29 cellular contexts compared by ENCODE assay signal in genomic region chr7:123658023-123658422, GRCh38. TPM values are rescaled to one million over a fixed set of nuclear protein-coding genes. Genes with fewer than 3 reads are reported as not detected.
"Had no signal": no experiment of that assay in that cellular context is flagged by ENCODE, and none has a peak within 500 bp of the region (broad histone marks: within the 10 kb centered on the region; RNA-seq: fewer than 3 reads in every experiment).

No MANE protein-coding gene starts in this region.

- H3K27me3 Mint-ChIP-seq: progenitor cell of endocrine pancreas had no signal

- H3K4me3 ChIP-seq: breast epithelium, ovary, testis had no signal

- H3K36me3 ChIP-seq: breast epithelium, ovary had no signal

- ATAC-seq: activated T-cell treated with anti-CD3 and anti-CD28 coated beads, Interleukin-2, amount 50 U/mL, for 4 hours; naive thymus-derived CD4-positive, alpha-beta T cell; SK-N-SH treated with all-trans-retinoic acid at 6 μM for 48 hours; stimulated activated naive CD8-positive, alpha-beta T cell treated with anti-CD3 and anti-CD28 coated beads, Interleukin-15, Interleukin-2, amounts not matched to agents 100 U/mL and 50 U/mL, for 24 hours; T-helper 17 cell had no signal

- H3K27ac Mint-ChIP-seq: activated CD4-positive, alpha-beta memory T cell treated with anti-CD3 and anti-CD28 coated beads for 36 hours; activated CD4-positive, alpha-beta T cell treated with anti-CD3 and anti-CD28 coated beads, Interleukin-2, amount 10 ng/mL, durations not matched to agents 24 days and 14 days; activated naive CD4-positive, alpha-beta T cell treated with anti-CD3 and anti-CD28 coated beads, Interleukin-2, amount 50 U/mL, for 24 hours; activated T-helper 2 cell treated with anti-CD3 and anti-CD28 coated beads, Interferon-gamma antibody, Interleukin-2, Interleukin-4, amounts not matched to agents 10 μg/mL and 5 μg/mL and 100 μg/mL, durations not matched to agents 14 hours and 24 hours and 36 hours; mesothelial cell of epicardium; naive thymus-derived CD4-positive, alpha-beta T cell; progenitor cell of endocrine pancreas; T-helper 17 cell had no signal

- H3K9me3 Mint-ChIP-seq: activated CD4-positive, alpha-beta memory T cell treated with anti-CD3 and anti-CD28 coated beads for 36 hours; activated CD4-positive, alpha-beta T cell treated with anti-CD3 and anti-CD28 coated beads, Interleukin-2, amount 10 ng/mL, durations not matched to agents 24 days and 14 days; activated naive CD4-positive, alpha-beta T cell treated with anti-CD3 and anti-CD28 coated beads, Interleukin-2, amount 50 U/mL, for 24 hours; activated T-cell treated with anti-CD3 and anti-CD28 coated beads, Interleukin-2, amount 50 U/mL, for 4 hours; activated T-helper 2 cell treated with anti-CD3 and anti-CD28 coated beads, Interferon-gamma antibody, Interleukin-2, Interleukin-4, amounts not matched to agents 10 μg/mL and 5 μg/mL and 100 μg/mL, durations not matched to agents 14 hours and 24 hours and 36 hours; naive thymus-derived CD4-positive, alpha-beta T cell had no signal

- H3K4me3 Mint-ChIP-seq: activated CD4-positive, alpha-beta memory T cell treated with anti-CD3 and anti-CD28 coated beads for 36 hours; activated CD4-positive, alpha-beta T cell treated with anti-CD3 and anti-CD28 coated beads, Interleukin-2, amount 10 ng/mL, durations not matched to agents 24 days and 14 days; activated naive CD4-positive, alpha-beta T cell treated with anti-CD3 and anti-CD28 coated beads, Interleukin-2, amount 50 U/mL, for 24 hours; activated T-cell treated with anti-CD3 and anti-CD28 coated beads, Interleukin-2, amount 50 U/mL, for 4 hours; mesothelial cell of epicardium; naive thymus-derived CD4-positive, alpha-beta T cell; T-helper 17 cell had no signal

- H3K4me1 ChIP-seq: breast epithelium, testis had no signal

- H3K27ac ChIP-seq: breast epithelium, ovary had no signal

- H3K4me1 Mint-ChIP-seq: activated CD4-positive, alpha-beta T cell treated with anti-CD3 and anti-CD28 coated beads, Interleukin-2, amount 10 ng/mL, durations not matched to agents 24 days and 14 days; activated naive CD4-positive, alpha-beta T cell treated with anti-CD3 and anti-CD28 coated beads, Interleukin-2, amount 50 U/mL, for 24 hours; mesothelial cell of epicardium; T-helper 17 cell had no signal

- DNase-seq: activated CD4-positive, alpha-beta memory T cell treated with anti-CD3 and anti-CD28 coated beads for 36 hours; activated CD4-positive, alpha-beta T cell treated with anti-CD3 and anti-CD28 coated beads, Interleukin-2, amount 10 ng/mL, durations not matched to agents 24 days and 14 days; activated CD4-positive, CD25-positive, alpha-beta regulatory T cell treated with anti-CD3 and anti-CD28 coated beads, Interleukin-2, amount 50 U/mL, for 72 hours; activated T-cell treated with anti-CD3 and anti-CD28 coated beads, Interleukin-2, amount 50 U/mL, for 4 hours; effector CD8-positive, alpha-beta T cell; head of caudate nucleus; naive thymus-derived CD4-positive, alpha-beta T cell; ovary; retina; stimulated activated CD4-positive, alpha-beta T cell treated with anti-CD3 and anti-CD28 coated beads, Interleukin-12 subunit alpha, Interleukin-12 subunit beta, amount 100 ng/mL, for 4 hours; stimulated activated CD4-positive, alpha-beta T cell treated with anti-CD3 and anti-CD28 coated beads, Interleukin-4, amount 100 ng/mL, for 1 hour; stimulated activated naive CD8-positive, alpha-beta T cell treated with anti-CD3 and anti-CD28 coated beads, Interleukin-15, Interleukin-2, amounts not matched to agents 100 U/mL and 50 U/mL, for 24 hours; T-helper 17 cell; T1000; testis; trophoblast cell had no signal

- H3K36me3 Mint-ChIP-seq: activated CD4-positive, alpha-beta memory T cell treated with anti-CD3 and anti-CD28 coated beads for 36 hours; activated naive CD4-positive, alpha-beta T cell treated with anti-CD3 and anti-CD28 coated beads, Interleukin-2, amount 50 U/mL, for 24 hours; mesothelial cell of epicardium had no signal

- H3K27me3 ChIP-seq: breast epithelium, ovary, testis had no signal

- H3K9me3 ChIP-seq: breast epithelium, ovary, testis had no signal

RNA-seq across cellular contexts. Expression of gene LMOD2, which starts 2.4 kb away (rescaled TPM):
- total RNA-seq: activated CD4-positive, alpha-beta memory T cell treated with anti-CD3 and anti-CD28 coated beads for 36 hours; activated CD4-positive, alpha-beta T cell treated with anti-CD3 and anti-CD28 coated beads, Interleukin-2, amount 10 ng/mL, durations not matched to agents 24 days and 14 days; activated T-cell treated with anti-CD3 and anti-CD28 coated beads, Interleukin-2, amount 50 U/mL, for 4 hours; activated T-helper 2 cell treated with anti-CD3 and anti-CD28 coated beads, Interferon-gamma antibody, Interleukin-2, Interleukin-4, amounts not matched to agents 10 μg/mL and 5 μg/mL and 100 μg/mL, durations not matched to agents 14 hours and 24 hours and 36 hours; breast epithelium; dermis blood vessel endothelial cell; epithelial cell of proximal tubule; fibroblast of lung; fibroblast of villous mesenchyme; kidney epithelial cell; lower leg skin; mesothelial cell of epicardium; naive thymus-derived CD4-positive, alpha-beta T cell; progenitor cell of endocrine pancreas; T-helper 17 cell had no signal
- polyA plus RNA-seq: fibroblast of lung, neural cell had no signal

RNA-seq across cellular contexts. Expression of gene ASB15, which starts 56.4 kb away (rescaled TPM):
- total RNA-seq: activated CD4-positive, alpha-beta memory T cell treated with anti-CD3 and anti-CD28 coated beads for 36 hours; activated CD4-positive, alpha-beta T cell treated with anti-CD3 and anti-CD28 coated beads, Interleukin-2, amount 10 ng/mL, durations not matched to agents 24 days and 14 days; activated T-cell treated with anti-CD3 and anti-CD28 coated beads, Interleukin-2, amount 50 U/mL, for 4 hours; activated T-helper 2 cell treated with anti-CD3 and anti-CD28 coated beads, Interferon-gamma antibody, Interleukin-2, Interleukin-4, amounts not matched to agents 10 μg/mL and 5 μg/mL and 100 μg/mL, durations not matched to agents 14 hours and 24 hours and 36 hours; dermis blood vessel endothelial cell; epithelial cell of proximal tubule; fibroblast of lung; fibroblast of villous mesenchyme; kidney epithelial cell; lower leg skin; mesothelial cell of epicardium; naive thymus-derived CD4-positive, alpha-beta T cell; ovary; progenitor cell of endocrine pancreas; T-helper 17 cell had no signal
- polyA plus RNA-seq: fibroblast of lung, neural cell, ovary had no signal
